1 cellular context compared by ENCODE assay signal in genomic region chr19:47112166-47112663, GRCh38.
TF ChIP-seq lines count a peak whose summit lies in the region.

No MANE protein-coding gene starts in this region.

TF ChIP-seq in HEK293, 187 proteins besides CTCF, POLR2A, EP300 and RAD21 (continued from another document and continues in another):
- TF ChIP-seq ZNF426 (tag by site-specific recombination; IDR thresholded peaks at IDR 0.05), result no peak
- no peak for TF ChIP-seq ZBTB48 (tag by site-specific recombination; IDR thresholded peaks at IDR 0.05)
- peak; percentile 42; the same call in 1 of the 2 replicates for TF ChIP-seq ZXDB (tag by site-specific recombination; IDR thresholded peaks at IDR 0.05)
- no peak for TF ChIP-seq GFI1B (tag by site-specific recombination; IDR thresholded peaks at IDR 0.05)
- TF ChIP-seq, protein P1, sequence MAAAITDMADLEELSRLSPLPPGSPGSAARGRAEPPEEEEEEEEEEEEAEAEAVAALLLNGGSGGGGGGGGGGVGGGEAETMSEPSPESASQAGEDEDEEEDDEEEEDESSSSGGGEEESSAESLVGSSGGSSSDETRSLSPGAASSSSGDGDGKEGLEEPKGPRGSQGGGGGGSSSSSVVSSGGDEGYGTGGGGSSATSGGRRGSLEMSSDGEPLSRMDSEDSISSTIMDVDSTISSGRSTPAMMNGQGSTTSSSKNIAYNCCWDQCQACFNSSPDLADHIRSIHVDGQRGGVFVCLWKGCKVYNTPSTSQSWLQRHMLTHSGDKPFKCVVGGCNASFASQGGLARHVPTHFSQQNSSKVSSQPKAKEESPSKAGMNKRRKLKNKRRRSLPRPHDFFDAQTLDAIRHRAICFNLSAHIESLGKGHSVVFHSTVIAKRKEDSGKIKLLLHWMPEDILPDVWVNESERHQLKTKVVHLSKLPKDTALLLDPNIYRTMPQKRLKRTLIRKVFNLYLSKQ (tag by site-specific recombination; IDR thresholded peaks at IDR 0.05; ENCODE audit: borderline replicate concordance), result no peak
- TF ChIP-seq, protein P2, sequence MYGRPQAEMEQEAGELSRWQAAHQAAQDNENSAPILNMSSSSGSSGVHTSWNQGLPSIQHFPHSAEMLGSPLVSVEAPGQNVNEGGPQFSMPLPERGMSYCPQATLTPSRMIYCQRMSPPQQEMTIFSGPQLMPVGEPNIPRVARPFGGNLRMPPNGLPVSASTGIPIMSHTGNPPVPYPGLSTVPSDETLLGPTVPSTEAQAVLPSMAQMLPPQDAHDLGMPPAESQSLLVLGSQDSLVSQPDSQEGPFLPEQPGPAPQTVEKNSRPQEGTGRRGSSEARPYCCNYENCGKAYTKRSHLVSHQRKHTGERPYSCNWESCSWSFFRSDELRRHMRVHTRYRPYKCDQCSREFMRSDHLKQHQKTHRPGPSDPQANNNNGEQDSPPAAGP (tag by site-specific recombination; IDR thresholded peaks at IDR 0.05), result no peak
- TF ChIP-seq ZNF600 (tag by site-specific recombination; IDR thresholded peaks at IDR 0.05), result no peak
- TF ChIP-seq KLF1 (tag by site-specific recombination; IDR thresholded peaks at IDR 0.05), result peak; percentile 81
- TF ChIP-seq, protein P3, sequence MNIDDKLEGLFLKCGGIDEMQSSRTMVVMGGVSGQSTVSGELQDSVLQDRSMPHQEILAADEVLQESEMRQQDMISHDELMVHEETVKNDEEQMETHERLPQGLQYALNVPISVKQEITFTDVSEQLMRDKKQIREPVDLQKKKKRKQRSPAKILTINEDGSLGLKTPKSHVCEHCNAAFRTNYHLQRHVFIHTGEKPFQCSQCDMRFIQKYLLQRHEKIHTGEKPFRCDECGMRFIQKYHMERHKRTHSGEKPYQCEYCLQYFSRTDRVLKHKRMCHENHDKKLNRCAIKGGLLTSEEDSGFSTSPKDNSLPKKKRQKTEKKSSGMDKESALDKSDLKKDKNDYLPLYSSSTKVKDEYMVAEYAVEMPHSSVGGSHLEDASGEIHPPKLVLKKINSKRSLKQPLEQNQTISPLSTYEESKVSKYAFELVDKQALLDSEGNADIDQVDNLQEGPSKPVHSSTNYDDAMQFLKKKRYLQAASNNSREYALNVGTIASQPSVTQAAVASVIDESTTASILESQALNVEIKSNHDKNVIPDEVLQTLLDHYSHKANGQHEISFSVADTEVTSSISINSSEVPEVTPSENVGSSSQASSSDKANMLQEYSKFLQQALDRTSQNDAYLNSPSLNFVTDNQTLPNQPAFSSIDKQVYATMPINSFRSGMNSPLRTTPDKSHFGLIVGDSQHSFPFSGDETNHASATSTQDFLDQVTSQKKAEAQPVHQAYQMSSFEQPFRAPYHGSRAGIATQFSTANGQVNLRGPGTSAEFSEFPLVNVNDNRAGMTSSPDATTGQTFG (tag by site-specific recombination; IDR thresholded peaks at IDR 0.05; ENCODE audit: borderline replicate concordance), result no peak; the same call in 1 of the 2 replicates
- TF ChIP-seq ZNF610 (tag by site-specific recombination; IDR thresholded peaks at IDR 0.05; ENCODE audit: borderline replicate concordance), result no peak
- TF ChIP-seq ZNF639 (tag by site-specific recombination; IDR thresholded peaks at IDR 0.05), result peak; percentile 19; the same call in 1 of the 2 replicates
- TF ChIP-seq YY1 (tag by site-specific recombination; IDR thresholded peaks at IDR 0.05), result peak; percentile 92
- TF ChIP-seq, protein P4, sequence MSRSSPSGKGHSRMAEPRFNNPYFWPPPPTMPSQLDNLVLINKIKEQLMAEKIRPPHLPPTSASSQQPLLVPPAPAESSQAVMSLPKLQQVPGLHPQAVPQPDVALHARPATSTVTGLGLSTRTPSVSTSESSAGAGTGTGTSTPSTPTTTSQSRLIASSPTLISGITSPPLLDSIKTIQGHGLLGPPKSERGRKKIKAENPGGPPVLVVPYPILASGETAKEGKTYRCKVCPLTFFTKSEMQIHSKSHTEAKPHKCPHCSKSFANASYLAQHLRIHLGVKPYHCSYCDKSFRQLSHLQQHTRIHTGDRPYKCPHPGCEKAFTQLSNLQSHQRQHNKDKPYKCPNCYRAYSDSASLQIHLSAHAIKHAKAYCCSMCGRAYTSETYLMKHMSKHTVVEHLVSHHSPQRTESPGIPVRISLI (tag by site-specific recombination; IDR thresholded peaks at IDR 0.05), result no peak
- TF ChIP-seq HOXD13 (CRISPR knock-in tag; IDR thresholded peaks at IDR 0.05; ENCODE audit: borderline replicate concordance), result no peak
- TF ChIP-seq GLIS1 (tag by site-specific recombination; IDR thresholded peaks at IDR 0.05), result peak; percentile 11; the same call in 1 of the 2 replicates
- TF ChIP-seq ZNF292 (tag by site-specific recombination; IDR thresholded peaks at IDR 0.05; ENCODE audit: borderline replicate concordance, low read depth), result no peak
- no peak for TF ChIP-seq OSR2 (tag by site-specific recombination; IDR thresholded peaks at IDR 0.05)
- TF ChIP-seq ZNF843 (tag by site-specific recombination; IDR thresholded peaks at IDR 0.05), result peak; percentile 26; the same call in 1 of the 2 replicates
- TF ChIP-seq ZNF530 (tag by site-specific recombination; IDR thresholded peaks at IDR 0.05; ENCODE audit: low read depth), result no peak
- TF ChIP-seq ZNF24 (tag by site-specific recombination; IDR thresholded peaks at IDR 0.05), result no peak
- TF ChIP-seq, protein P5, sequence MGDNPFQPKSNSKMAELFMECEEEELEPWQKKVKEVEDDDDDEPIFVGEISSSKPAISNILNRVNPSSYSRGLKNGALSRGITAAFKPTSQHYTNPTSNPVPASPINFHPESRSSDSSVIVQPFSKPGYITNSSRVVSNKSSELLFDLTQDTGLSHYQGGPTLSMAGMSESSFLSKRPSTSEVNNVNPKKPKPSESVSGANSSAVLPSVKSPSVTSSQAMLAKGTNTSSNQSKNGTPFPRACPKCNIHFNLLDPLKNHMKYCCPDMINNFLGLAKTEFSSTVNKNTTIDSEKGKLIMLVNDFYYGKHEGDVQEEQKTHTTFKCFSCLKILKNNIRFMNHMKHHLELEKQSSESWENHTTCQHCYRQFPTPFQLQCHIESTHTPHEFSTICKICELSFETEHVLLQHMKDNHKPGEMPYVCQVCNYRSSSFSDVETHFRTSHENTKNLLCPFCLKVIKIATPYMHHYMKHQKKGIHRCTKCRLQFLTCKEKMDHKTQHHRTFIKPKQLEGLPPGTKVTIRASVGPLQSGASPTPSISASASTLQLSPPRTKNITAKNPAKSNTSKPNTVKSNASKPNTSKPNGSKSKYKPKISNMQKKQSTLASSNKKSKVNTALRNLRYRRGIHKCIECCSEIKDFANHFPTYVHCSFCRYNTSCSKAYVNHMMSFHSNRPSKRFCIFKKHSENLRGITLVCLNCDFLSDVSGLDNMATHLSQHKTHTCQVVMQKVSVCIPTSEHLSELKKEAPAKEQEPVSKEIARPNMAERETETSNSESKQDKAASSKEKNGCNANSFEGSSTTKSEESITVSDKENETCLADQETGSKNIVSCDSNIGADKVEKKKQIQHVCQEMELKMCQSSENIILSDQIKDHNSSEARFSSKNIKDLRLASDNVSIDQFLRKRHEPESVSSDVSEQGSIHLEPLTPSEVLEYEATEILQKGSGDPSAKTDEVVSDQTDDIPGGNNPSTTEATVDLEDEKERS (tag by site-specific recombination; IDR thresholded peaks at IDR 0.05), result no peak
- TF ChIP-seq ZNF157 (tag by site-specific recombination; IDR thresholded peaks at IDR 0.05), result no peak
- TF ChIP-seq, protein P6, sequence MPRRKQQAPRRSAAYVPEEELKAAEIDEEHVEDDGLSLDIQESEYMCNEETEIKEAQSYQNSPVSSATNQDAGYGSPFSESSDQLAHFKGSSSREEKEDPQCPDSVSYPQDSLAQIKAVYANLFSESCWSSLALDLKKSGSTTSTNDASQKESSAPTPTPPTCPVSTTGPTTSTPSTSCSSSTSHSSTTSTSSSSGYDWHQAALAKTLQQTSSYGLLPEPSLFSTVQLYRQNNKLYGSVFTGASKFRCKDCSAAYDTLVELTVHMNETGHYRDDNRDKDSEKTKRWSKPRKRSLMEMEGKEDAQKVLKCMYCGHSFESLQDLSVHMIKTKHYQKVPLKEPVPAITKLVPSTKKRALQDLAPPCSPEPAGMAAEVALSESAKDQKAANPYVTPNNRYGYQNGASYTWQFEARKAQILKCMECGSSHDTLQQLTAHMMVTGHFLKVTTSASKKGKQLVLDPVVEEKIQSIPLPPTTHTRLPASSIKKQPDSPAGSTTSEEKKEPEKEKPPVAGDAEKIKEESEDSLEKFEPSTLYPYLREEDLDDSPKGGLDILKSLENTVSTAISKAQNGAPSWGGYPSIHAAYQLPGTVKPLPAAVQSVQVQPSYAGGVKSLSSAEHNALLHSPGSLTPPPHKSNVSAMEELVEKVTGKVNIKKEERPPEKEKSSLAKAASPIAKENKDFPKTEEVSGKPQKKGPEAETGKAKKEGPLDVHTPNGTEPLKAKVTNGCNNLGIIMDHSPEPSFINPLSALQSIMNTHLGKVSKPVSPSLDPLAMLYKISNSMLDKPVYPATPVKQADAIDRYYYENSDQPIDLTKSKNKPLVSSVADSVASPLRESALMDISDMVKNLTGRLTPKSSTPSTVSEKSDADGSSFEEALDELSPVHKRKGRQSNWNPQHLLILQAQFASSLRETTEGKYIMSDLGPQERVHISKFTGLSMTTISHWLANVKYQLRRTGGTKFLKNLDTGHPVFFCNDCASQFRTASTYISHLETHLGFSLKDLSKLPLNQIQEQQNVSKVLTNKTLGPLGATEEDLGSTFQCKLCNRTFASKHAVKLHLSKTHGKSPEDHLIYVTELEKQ (tag by site-specific recombination; IDR thresholded peaks at IDR 0.05; ENCODE audit: borderline replicate concordance), result no peak
- TF ChIP-seq ZSCAN18 (tag by site-specific recombination; IDR thresholded peaks at IDR 0.05), result no peak
- TF ChIP-seq KLF8 (tag by site-specific recombination; IDR thresholded peaks at IDR 0.05), result peak; percentile 99
- 0 out of 2 replicates have a peak, but pooled peaks have one; percentile 77 for TF ChIP-seq HOXC10 (CRISPR knock-in tag; IDR thresholded peaks at IDR 0.05)
- no peak for TF ChIP-seq ZNF792 (tag by site-specific recombination; IDR thresholded peaks at IDR 0.05)
- TF ChIP-seq GLIS2 (tag by site-specific recombination; IDR thresholded peaks at IDR 0.05), result no peak; the same call in 1 of the 2 replicates
- TF ChIP-seq ZBTB7A (tag by site-specific recombination; IDR thresholded peaks at IDR 0.05; ENCODE audit: low read depth), result no peak
- TF ChIP-seq PRDM1 (tag by site-specific recombination; IDR thresholded peaks at IDR 0.05), result peak; percentile 98
- TF ChIP-seq ZNF114 (tag by site-specific recombination; IDR thresholded peaks at IDR 0.05), result no peak
- no peak for TF ChIP-seq ZNF2 (tag by site-specific recombination; IDR thresholded peaks at IDR 0.05)
- TF ChIP-seq ZBTB49 (tag by site-specific recombination; IDR thresholded peaks at IDR 0.05; ENCODE audit: low read depth), result no peak
- TF ChIP-seq ZNF140 (tag by site-specific recombination; IDR thresholded peaks at IDR 0.05), result no peak
- peak; percentile 94 for TF ChIP-seq SP3 (tag by site-specific recombination; IDR thresholded peaks at IDR 0.05)
- TF ChIP-seq BCL11B (tag by site-specific recombination; IDR thresholded peaks at IDR 0.05; ENCODE audit: low read depth), result no peak; the same call in 1 of the 2 replicates
- no peak for TF ChIP-seq ZNF133 (tag by site-specific recombination; IDR thresholded peaks at IDR 0.05)
- TF ChIP-seq, protein P7, sequence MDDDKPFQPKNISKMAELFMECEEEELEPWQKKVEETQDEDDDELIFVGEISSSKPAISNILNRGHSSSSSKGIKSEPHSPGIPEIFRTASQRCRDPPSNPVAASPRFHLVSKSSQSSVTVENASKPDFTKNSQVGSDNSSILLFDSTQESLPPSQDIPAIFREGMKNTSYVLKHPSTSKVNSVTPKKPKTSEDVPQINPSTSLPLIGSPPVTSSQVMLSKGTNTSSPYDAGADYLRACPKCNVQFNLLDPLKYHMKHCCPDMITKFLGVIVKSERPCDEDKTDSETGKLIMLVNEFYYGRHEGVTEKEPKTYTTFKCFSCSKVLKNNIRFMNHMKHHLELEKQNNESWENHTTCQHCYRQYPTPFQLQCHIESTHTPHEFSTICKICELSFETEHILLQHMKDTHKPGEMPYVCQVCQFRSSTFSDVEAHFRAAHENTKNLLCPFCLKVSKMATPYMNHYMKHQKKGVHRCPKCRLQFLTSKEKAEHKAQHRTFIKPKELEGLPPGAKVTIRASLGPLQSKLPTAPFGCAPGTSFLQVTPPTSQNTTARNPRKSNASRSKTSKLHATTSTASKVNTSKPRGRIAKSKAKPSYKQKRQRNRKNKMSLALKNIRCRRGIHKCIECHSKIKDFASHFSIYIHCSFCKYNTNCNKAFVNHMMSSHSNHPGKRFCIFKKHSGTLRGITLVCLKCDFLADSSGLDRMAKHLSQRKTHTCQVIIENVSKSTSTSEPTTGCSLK (tag by site-specific recombination; IDR thresholded peaks at IDR 0.05), result no peak
- no peak for TF ChIP-seq ZNF777 (tag by site-specific recombination; IDR thresholded peaks at IDR 0.05; ENCODE audit: borderline replicate concordance)
- TF ChIP-seq KLF7 (tag by site-specific recombination; IDR thresholded peaks at IDR 0.05; ENCODE audit: borderline replicate concordance), result peak; percentile 81; the same call in 1 of the 2 replicates
- TF ChIP-seq ZNF571 (tag by site-specific recombination; IDR thresholded peaks at IDR 0.05), result no peak
